Comparison of ENCODE assay signal across 2 cellular contexts in genomic region chr20:37943501-37944455, GRCh38.
TF ChIP-seq lines count a peak whose summit lies in the region.

No MANE protein-coding gene starts in this region.

TF ChIP-seq in HCT116, 20 proteins besides CTCF, POLR2A, EP300 and RAD21:
- TF ChIP-seq, protein P1, sequence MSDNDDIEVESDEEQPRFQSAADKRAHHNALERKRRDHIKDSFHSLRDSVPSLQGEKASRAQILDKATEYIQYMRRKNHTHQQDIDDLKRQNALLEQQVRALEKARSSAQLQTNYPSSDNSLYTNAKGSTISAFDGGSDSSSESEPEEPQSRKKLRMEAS (IDR thresholded peaks at IDR 0.05), result no peak
- TF ChIP-seq SP1 (IDR thresholded peaks at IDR 0.05; ENCODE audit: low read depth) (no peak), CBX3 (IDR thresholded peaks at IDR 0.05; ENCODE audit: low read depth) (no peak), ZBTB33 (IDR thresholded peaks at IDR 0.05; ENCODE audit: extremely low read depth, insufficient replicate concordance, low read length) (no peak), ZNF274 (IDR thresholded peaks at IDR 0.05; ENCODE audit: low read depth, low read length) (no peak), EZH2 (IDR thresholded peaks at IDR 0.05) (no peak), YY1 (IDR thresholded peaks at IDR 0.05; ENCODE audit: extremely low read depth, insufficient replicate concordance, low read depth, low read length) (no peak), ATF3 (IDR thresholded peaks at IDR 0.05) (no peak), EGR1 (IDR thresholded peaks at IDR 0.05; ENCODE audit: low read depth) (no peak), ZFX (IDR thresholded peaks at IDR 0.05) (no peak), TCF7L2 (IDR thresholded peaks at IDR 0.05; ENCODE audit: borderline replicate concordance, extremely low read depth, insufficient read depth, insufficient read length) (no peak), CEBPB (IDR thresholded peaks at IDR 0.05; ENCODE audit: low read depth) (no peak), SIN3A (IDR thresholded peaks at IDR 0.05; ENCODE audit: low read depth) (no peak), SRF (IDR thresholded peaks at IDR 0.05; ENCODE audit: low read depth) (no peak), FOSL1 (IDR thresholded peaks at IDR 0.05; ENCODE audit: low read depth) (no peak), EZH2phosphoT487 (IDR thresholded peaks at IDR 0.05; ENCODE audit: borderline replicate concordance) (no peak)
TF ChIP-seq in HCT116: peak in this region for 0.

TF ChIP-seq in H1, 55 proteins besides CTCF, POLR2A, EP300 and RAD21:
- no peak for TF ChIP-seq FOSL1 (IDR thresholded peaks at IDR 0.05; ENCODE audit: insufficient read depth, low read depth, low read length)
- TF ChIP-seq TAF7 (optimal IDR thresholded peaks at IDR 0.05; ENCODE audit: borderline replicate concordance, low read depth, low read length), result no peak
- TF ChIP-seq SUZ12 (IDR thresholded peaks at IDR 0.05; ENCODE audit: low read length), result no peak
- no peak for TF ChIP-seq JUN (IDR thresholded peaks at IDR 0.05; ENCODE audit: low read depth, low read length)
